ENCODE assay signal across 24 cellular contexts in the genomic region with DNA sequence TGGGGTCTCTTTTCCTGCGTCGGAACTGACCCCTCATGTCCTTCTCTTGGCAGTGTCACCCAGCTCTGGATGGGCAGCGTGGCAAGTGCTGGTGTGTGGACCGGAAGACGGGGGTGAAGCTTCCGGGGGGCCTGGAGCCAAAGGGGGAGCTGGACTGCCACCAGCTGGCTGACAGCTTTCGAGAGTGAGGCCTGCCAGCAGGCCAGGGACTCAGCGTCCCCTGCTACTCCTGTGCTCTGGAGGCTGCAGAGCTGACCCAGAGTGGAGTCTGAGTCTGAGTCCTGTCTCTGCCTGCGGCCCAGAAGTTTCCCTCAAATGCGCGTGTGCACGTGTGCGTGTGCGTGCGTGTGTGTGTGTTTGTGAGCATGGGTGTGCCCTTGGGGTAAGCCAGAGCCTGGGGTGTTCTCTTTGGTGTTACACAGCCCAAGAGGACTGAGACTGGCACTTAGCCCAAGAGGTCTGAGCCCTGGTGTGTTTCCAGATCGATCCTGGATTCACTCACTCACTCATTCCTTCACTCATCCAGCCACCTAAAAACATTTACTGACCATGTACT. TPM values are rescaled to one million over a fixed set of nuclear protein-coding genes. Genes with fewer than 3 reads are reported as not detected.
DNase-seq lines count a peak whose midpoint lies in the region; ATAC-seq, FAIRE-seq and TF ChIP-seq lines count a peak whose summit lies in the region.
"Had no signal": no experiment of that assay in that cellular context is flagged by ENCODE, and none has a peak within 500 bp of the region (broad histone marks: within the 10 kb centered on the region; RNA-seq: fewer than 3 reads in every experiment).

No MANE protein-coding gene starts in this region.

- no TSS peak for BruUV-seq in GM12878 (replicated peaks; lab: Mats Ljungman, UMichigan)

- no peaks in the 10 kb centered on the region for H3K79me2 ChIP-seq in GM12878 (ENCODE audit: control insufficient read depth, insufficient read depth, low read length)
- H3K79me2 ChIP-seq: parathyroid adenoma had no signal

- H2AFZ ChIP-seq in GM12878 (ENCODE audit: control insufficient read depth, low read depth, low read length) = no peak overlapping the region
- H2AFZ ChIP-seq: parathyroid adenoma had no signal

- no peaks in the 10 kb centered on the region for H4K20me1 ChIP-seq in GM12878 (ENCODE audit: control insufficient read depth, insufficient read depth)

- no peak for FAIRE-seq in GM12878 (lab: Jason Lieb, UNC)
- FAIRE-seq: D721Med had no signal

- CTCF ChIA-PET in GM12878 (lab: Yijun Ruan, JAX) = interaction anchor here (1.6 to 2.4 kb wide), 2 partner anchors 20 to 102 kb away, joined by 4 to 15 read pairs; no protein-coding TSS in a partner anchor

- DNase-seq in GM12878 (ENCODE audit: low read depth, low spot score) = no peak
- peak; percentile 70 for DNase-seq in Right ventricle myocardium superior
- DNase-seq in upper lobe of right lung = peak; percentile 61
- DNase-seq in glutamatergic neuron = no peak
- DNase-seq in activated naive CD4-positive, alpha-beta T cell (lab: John Stamatoyannopoulos, UW) = no peak
- DNase-seq in activated T-cell treated with anti-CD3 and anti-CD28 coated beads, Interleukin-2, amount 50 U/mL, for 48 hours = no peak
- DNase-seq: activated CD8-positive, alpha-beta T cell treated with anti-CD3 and anti-CD28 coated beads, Interleukin-2, amount 10 ng/mL, durations not matched to agents 7 days and 5 days; anterior cingulate cortex; BE2C; dermis blood vessel endothelial cell; GF-D8; left colon; NCI-H146; NCI-H345; stimulated activated naive CD4-positive, alpha-beta T cell treated with Interleukin-2 at 50 U/mL for 16 hours had no signal

- ATAC-seq in GM12878 = no peak
- peak; percentile 17 for ATAC-seq in Right ventricle myocardium superior (ENCODE audit: poor library complexity)
- ATAC-seq in upper lobe of right lung = no peak
- ATAC-seq: activated CD8-positive, alpha-beta T cell treated with anti-CD3 and anti-CD28 coated beads, Interleukin-2, amount 10 ng/mL, durations not matched to agents 7 days and 5 days; esophagus mucosa; left colon had no signal

- H3K27me3 ChIP-seq in GM12878 (replicated peaks in 1 of 2; ENCODE audit: control insufficient read depth in 2 of 2, insufficient read depth in 2 of 2, low read length in 1 of 2) (no peaks in the 10 kb centered on the region), upper lobe of right lung (no peaks in the 10 kb centered on the region)
- H3K27me3 ChIP-seq: BE2C had no signal

- no peak for TF ChIP-seq RAD21 in GM12878 (IDR thresholded peaks at IDR 0.05; ENCODE audit: insufficient read depth, low read depth, low read length)

- H3K9me3 Mint-ChIP-seq in nephron (no peaks in the 10 kb centered on the region), glutamatergic neuron (ENCODE audit: unreplicated experiment) (peaks cover 6% of the 10 kb centered on the region)
- H3K9me3 Mint-ChIP-seq: activated T-helper 2 cell treated with anti-CD3 and anti-CD28 coated beads, Interferon-gamma antibody, Interleukin-2, Interleukin-4, amounts not matched to agents 10 μg/mL and 5 μg/mL and 100 μg/mL, durations not matched to agents 14 hours and 24 hours and 36 hours; T-helper 1 cell treated with Interleukin-12 subunit alpha and Interleukin-12 subunit beta and Interleukin-4 antibody, amounts not matched to agents 30 μg/mL and 1 μg/mL, for 36 hours had no signal

- peaks cover 48% of the 10 kb centered on the region for H3K36me3 Mint-ChIP-seq in nephron (ENCODE audit: low read depth)
- H3K36me3 Mint-ChIP-seq in glutamatergic neuron (ENCODE audit: unreplicated experiment) = no peaks in the 10 kb centered on the region

- 70% methylated on average over 16 of the region's 16 CpGs for WGBS in GM12878 (ENCODE audit: insufficient coverage, insufficient replicate concordance, low lambda C conversion rate, missing lambda C conversion rate)

- SMC1A ChIA-PET in GM12878 (lab: Charles Lee; ENCODE audit: uncharacterized antibody, unreplicated experiment) = interaction anchor here (1.0 to 1.6 kb wide), 6 partner anchors 9 to 76 kb away, joined by 3 to 5 read pairs (median 3); no protein-coding TSS in a partner anchor

- intact Hi-C loops in GM12878 (cut with micrococcal nuclease; ENCODE audit: unreplicated experiment) = no loop called here
- intact Hi-C loops in Right ventricle myocardium superior (cut with DNase I) = no loop called here
- intact Hi-C loops in upper lobe of right lung (cut with DNase I) = no loop called here

- RAD21 ChIA-PET in GM12878 (lab: Charles Lee; ENCODE audit: unreplicated experiment) = interaction anchor here (0.6 to 1.1 kb wide), 3 partner anchors 10 to 79 kb away, joined by 3 to 4 read pairs (median 3); no protein-coding TSS in a partner anchor

- no peak overlapping the region for H3K4me2 ChIP-seq in GM12878 (ENCODE audit: control insufficient read depth, insufficient read depth)

- H3K9ac ChIP-seq in GM12878 (ENCODE audit: control insufficient read depth, insufficient read depth, low read length) = no peak overlapping the region
- H3K9ac ChIP-seq: parathyroid adenoma had no signal

- in situ Hi-C loops in GM12878 (cut with MboI) = no loop called here

- no peaks in the 10 kb centered on the region for H3K9me3 ChIP-seq in GM12878 (replicated peaks; ENCODE audit: control insufficient read depth, insufficient read depth, low read length)
- H3K9me3 ChIP-seq in upper lobe of right lung = no peaks in the 10 kb centered on the region
- H3K9me3 ChIP-seq: BE2C had no signal

- no peak overlapping the region for H3K4me3 ChIP-seq in GM12878
- H3K4me3 ChIP-seq in upper lobe of right lung = no peak overlapping the region

- no peak for TF ChIP-seq EP300 in GM12878 (IDR thresholded peaks at IDR 0.05; ENCODE audit: borderline replicate concordance in 1 of 2, control insufficient read depth in 1 of 2, low read depth in 2 of 2, low read length in 2 of 2)

- TF ChIP-seq POLR2A in GM12878 (IDR thresholded peaks at IDR 0.05; ENCODE audit: low read depth, low read length) = no peak

- peaks cover 11% of the 10 kb centered on the region for H3K27me3 Mint-ChIP-seq in nephron (ENCODE audit: low read depth)
- H3K27me3 Mint-ChIP-seq in glutamatergic neuron (ENCODE audit: unreplicated experiment) = peaks cover 5% of the 10 kb centered on the region

- no peaks in the 10 kb centered on the region for H3K4me1 ChIP-seq in GM12878 (ENCODE audit: control insufficient read depth, insufficient read depth, low read length)
- peaks cover 47% of the 10 kb centered on the region for H3K4me1 ChIP-seq in upper lobe of right lung

- TF ChIP-seq CTCF in GM12878 (IDR thresholded peaks at IDR 0.05 in 2 of 3, conservative IDR thresholded peaks at IDR 0.05 in 1 of 3; ENCODE audit: control insufficient read depth in 2 of 3, extremely low read depth in 1 of 3, insufficient read depth in 1 of 3, low read depth in 3 of 3, low read length in 3 of 3) = no peak
- no peak for TF ChIP-seq CTCF in nephron (IDR thresholded peaks at IDR 0.05; ENCODE audit: unreplicated experiment in 3 of 3)
- no peak for TF ChIP-seq CTCF in upper lobe of right lung (IDR thresholded peaks at IDR 0.05)
- no peak for TF ChIP-seq CTCF in glutamatergic neuron (IDR thresholded peaks at IDR 0.05; ENCODE audit: partially characterized antibody, unreplicated experiment)

- H3K4me3 Mint-ChIP-seq in nephron (peak overlapping the region in 1 of 3 experiments; percentile 9), glutamatergic neuron (ENCODE audit: unreplicated experiment) (no peak overlapping the region)
- H3K4me3 Mint-ChIP-seq: activated CD8-positive, alpha-beta T cell treated with anti-CD3 and anti-CD28 coated beads, Interleukin-2, amount 10 ng/mL, durations not matched to agents 7 days and 5 days; T-helper 1 cell treated with Interleukin-12 subunit alpha and Interleukin-12 subunit beta and Interleukin-4 antibody, amounts not matched to agents 30 μg/mL and 1 μg/mL, for 36 hours had no signal

- H3K27ac ChIP-seq in GM12878 (ENCODE audit: control insufficient read depth, insufficient read depth) (no peak overlapping the region), upper lobe of right lung (peak overlapping the region; percentile 14)
- H3K27ac ChIP-seq: parathyroid adenoma had no signal

- H3K4me1 Mint-ChIP-seq in nephron (peaks cover 82% of the 10 kb centered on the region), glutamatergic neuron (ENCODE audit: low read depth, unreplicated experiment) (peaks cover 19% of the 10 kb centered on the region)

- peak overlapping the region; percentile 91 to 96 (median 92) for H3K27ac Mint-ChIP-seq in nephron
- H3K27ac Mint-ChIP-seq in glutamatergic neuron (ENCODE audit: unreplicated experiment) = no peak overlapping the region
- H3K27ac Mint-ChIP-seq: activated CD8-positive, alpha-beta T cell treated with anti-CD3 and anti-CD28 coated beads, Interleukin-2, amount 10 ng/mL, durations not matched to agents 7 days and 5 days; activated T-helper 2 cell treated with anti-CD3 and anti-CD28 coated beads, Interferon-gamma antibody, Interleukin-2, Interleukin-4, amounts not matched to agents 10 μg/mL and 5 μg/mL and 100 μg/mL, durations not matched to agents 14 hours and 24 hours and 36 hours; T-helper 1 cell treated with Interleukin-12 subunit alpha and Interleukin-12 subunit beta and Interleukin-4 antibody, amounts not matched to agents 30 μg/mL and 1 μg/mL, for 36 hours had no signal

- POLR2A ChIA-PET in GM12878 (lab: Charles Lee) = interaction anchor here (0.7 to 1.8 kb wide), 2 partner anchors 10 to 38 kb away, joined by 4 to 10 read pairs; no protein-coding TSS in a partner anchor

- no peaks in the 10 kb centered on the region for H3K36me3 ChIP-seq in GM12878 (ENCODE audit: control insufficient read depth in 2 of 2, insufficient read depth in 2 of 2, low read length in 1 of 2)
- H3K36me3 ChIP-seq in upper lobe of right lung = peaks cover 58% of the 10 kb centered on the region

RNA-seq across cellular contexts. Expression of a gene that starts 13.2 kb away (rescaled TPM):
- 12.1 and 14.2 TPM in 2 replicates for total RNA-seq in GM12878 (2013; cell fraction: nucleolus; rRNA removed)
- total RNA-seq in GM12878 (2014; rRNA removed) = 3.6 and 4.3 TPM in 2 replicates
- total RNA-seq in GM12878 (2014; rRNA removed; fragmentation: Illumina TruSeq; extraction: Trizol) = 4.2 and 4.7 TPM in 2 replicates
- 22.3 and 23.3 TPM in 2 replicates for total RNA-seq in GM12878 (2021)
- 3.6 TPM for polyA plus RNA-seq in GM12878 (2011; ENCODE audit: low read depth)
- polyA plus RNA-seq in GM12878 (2011; rRNA removed) = 10.3 and 14.5 TPM in 2 replicates
- polyA plus RNA-seq in GM12878 (2011; cell fraction: cytosol; rRNA removed) = 15.3 and 20.0 TPM in 2 replicates
- 7.7 and 11.8 TPM in 2 replicates for polyA plus RNA-seq in GM12878 (2011; cell fraction: nucleus; rRNA removed)
- 5.5 and 9.6 TPM in 2 replicates for polyA plus RNA-seq in GM12878 (2012)
- 8.3 and 8.7 TPM in 2 replicates for polyA plus RNA-seq in GM12878 (2014; fragmentation: Illumina TruSeq; extraction: Trizol)
- polyA plus RNA-seq in GM12878 (2014; fragmentation: Nextera tagmentation; extraction: Ambion mirVana) = 1 to 10 TPM; 2.4 to 5.0 TPM
- polyA plus RNA-seq in GM12878 (2014; rRNA removed) = 10.2 and 11.5 TPM in 2 replicates
- 10 to 100 TPM in 1 of 2 experiments, 1 to 10 TPM in 1; 3.0 to 19.6 TPM for polyA plus RNA-seq in GM12878 (2016; fragmentation: Nextera tagmentation; extraction: Ambion mirVana)
- 14.2 and 20.5 TPM in 2 replicates for polyA minus RNA-seq in GM12878 (2011; rRNA and poly(A)+ RNA removed)
- 5.6 and 8.8 TPM in 2 replicates for polyA minus RNA-seq in GM12878 (2011; cell fraction: cytosol; rRNA and poly(A)+ RNA removed)
- polyA minus RNA-seq in GM12878 (2011; cell fraction: nucleus; rRNA and poly(A)+ RNA removed) = 2.9 and 4.5 TPM in 2 replicates
- total RNA-seq in Right ventricle myocardium superior = 157 TPM
- total RNA-seq in upper lobe of right lung = 381 TPM
- total RNA-seq in glutamatergic neuron (ENCODE audit: unreplicated experiment) = 1.9 TPM

RNA-seq across cellular contexts. Expression of a gene that starts 38.8 kb away (rescaled TPM):
- total RNA-seq in GM12878 (2013; cell fraction: nucleolus; rRNA removed) = 82.8 and 93.7 TPM in 2 replicates
- total RNA-seq in GM12878 (2014; rRNA removed) = 155 and 182 TPM in 2 replicates
- 240 and 243 TPM in 2 replicates for total RNA-seq in GM12878 (2014; rRNA removed; fragmentation: Illumina TruSeq; extraction: Trizol)
- 214 and 230 TPM in 2 replicates for total RNA-seq in GM12878 (2021)
- 48.3 TPM for polyA plus RNA-seq in GM12878 (2011; ENCODE audit: low read depth)
- 275 and 463 TPM in 2 replicates for polyA plus RNA-seq in GM12878 (2011; rRNA removed)
- polyA plus RNA-seq in GM12878 (2011; cell fraction: cytosol; rRNA removed) = 65.8 and 84.4 TPM in 2 replicates
- 181 and 201 TPM in 2 replicates for polyA plus RNA-seq in GM12878 (2011; cell fraction: nucleus; rRNA removed)
- 106 and 134 TPM in 2 replicates for polyA plus RNA-seq in GM12878 (2012)
- 199 and 258 TPM in 2 replicates for polyA plus RNA-seq in GM12878 (2014; fragmentation: Illumina TruSeq; extraction: Trizol)
- 100 to 1,000 TPM; 149 to 236 TPM for polyA plus RNA-seq in GM12878 (2014; fragmentation: Nextera tagmentation; extraction: Ambion mirVana)
- polyA plus RNA-seq in GM12878 (2014; rRNA removed) = 90.5 and 117 TPM in 2 replicates
- 100 to 1,000 TPM; 234 to 239 TPM for polyA plus RNA-seq in GM12878 (2016; fragmentation: Nextera tagmentation; extraction: Ambion mirVana)
- 98.7 and 134 TPM in 2 replicates for polyA minus RNA-seq in GM12878 (2011; rRNA and poly(A)+ RNA removed)
- polyA minus RNA-seq in GM12878 (2011; cell fraction: cytosol; rRNA and poly(A)+ RNA removed) = 57.5 and 61.4 TPM in 2 replicates
- polyA minus RNA-seq in GM12878 (2011; cell fraction: nucleus; rRNA and poly(A)+ RNA removed) = 65.8 and 71.7 TPM in 2 replicates
- 2.9 TPM for total RNA-seq in Right ventricle myocardium superior
- total RNA-seq in upper lobe of right lung = 3.3 TPM
- total RNA-seq in glutamatergic neuron (ENCODE audit: unreplicated experiment) = 32.4 TPM

RNA-seq across cellular contexts. Expression of a gene that starts 44.9 kb away (rescaled TPM):
- total RNA-seq in GM12878 (2013; cell fraction: nucleolus; rRNA removed) = 1.9 and 3.5 TPM in 2 replicates
- total RNA-seq in GM12878 (2014; rRNA removed) = 0.16 and 0.34 TPM in 2 replicates
- total RNA-seq in GM12878 (2014; rRNA removed; fragmentation: Illumina TruSeq; extraction: Trizol) = 0.31 and 0.46 TPM in 2 replicates
- total RNA-seq in GM12878 (2021) = 0.90 and 1.0 TPM in 2 replicates
- not detected for polyA plus RNA-seq in GM12878 (2011; ENCODE audit: low read depth)
- polyA plus RNA-seq in GM12878 (2011; rRNA removed) = 0.35 and 0.69 TPM in 2 replicates
- 0.79 TPM in 2 replicates for polyA plus RNA-seq in GM12878 (2011; cell fraction: cytosol; rRNA removed)
- polyA plus RNA-seq in GM12878 (2011; cell fraction: nucleus; rRNA removed) = 0.39 and 0.61 TPM in 2 replicates
- 0.13 TPM in 1 of 2 replicates, not detected in the other for polyA plus RNA-seq in GM12878 (2012)
- 0.49 and 0.85 TPM in 2 replicates for polyA plus RNA-seq in GM12878 (2014; fragmentation: Illumina TruSeq; extraction: Trizol)
- not detected for polyA plus RNA-seq in GM12878 (2014; fragmentation: Nextera tagmentation; extraction: Ambion mirVana)
- polyA plus RNA-seq in GM12878 (2014; rRNA removed) = 0.67 and 1.2 TPM in 2 replicates
- polyA plus RNA-seq in GM12878 (2016; fragmentation: Nextera tagmentation; extraction: Ambion mirVana) = under 1 TPM; 0.10 to 0.79 TPM
- 1.5 and 4.2 TPM in 2 replicates for polyA minus RNA-seq in GM12878 (2011; rRNA and poly(A)+ RNA removed)
- polyA minus RNA-seq in GM12878 (2011; cell fraction: cytosol; rRNA and poly(A)+ RNA removed) = 0.21 and 1.3 TPM in 2 replicates
- polyA minus RNA-seq in GM12878 (2011; cell fraction: nucleus; rRNA and poly(A)+ RNA removed) = 1.2 and 2.5 TPM in 2 replicates
- not detected for total RNA-seq in Right ventricle myocardium superior
- 0.78 TPM for total RNA-seq in upper lobe of right lung
- total RNA-seq in glutamatergic neuron (ENCODE audit: unreplicated experiment) = not detected
- total RNA-seq: dermis blood vessel endothelial cell, H4, LHCN-M2, myocyte had no signal

Comparison
In these comparisons a context has a peak if more than half of its experiments do, and no peak if none do; other contexts are left out.
1. DNase-seq: peak in Right ventricle myocardium superior (single experiment) and upper lobe of right lung (single experiment); none in GM12878 (single experiment), glutamatergic neuron (single experiment), activated naive CD4-positive, alpha-beta T cell (0 of 4) and activated T-cell treated with anti-CD3 and anti-CD28 coated beads, Interleukin-2, amount 50 U/mL, for 48 hours (0 of 2).